Comparison of ENCODE assay signal across 7 cellular contexts in the genomic region with DNA sequence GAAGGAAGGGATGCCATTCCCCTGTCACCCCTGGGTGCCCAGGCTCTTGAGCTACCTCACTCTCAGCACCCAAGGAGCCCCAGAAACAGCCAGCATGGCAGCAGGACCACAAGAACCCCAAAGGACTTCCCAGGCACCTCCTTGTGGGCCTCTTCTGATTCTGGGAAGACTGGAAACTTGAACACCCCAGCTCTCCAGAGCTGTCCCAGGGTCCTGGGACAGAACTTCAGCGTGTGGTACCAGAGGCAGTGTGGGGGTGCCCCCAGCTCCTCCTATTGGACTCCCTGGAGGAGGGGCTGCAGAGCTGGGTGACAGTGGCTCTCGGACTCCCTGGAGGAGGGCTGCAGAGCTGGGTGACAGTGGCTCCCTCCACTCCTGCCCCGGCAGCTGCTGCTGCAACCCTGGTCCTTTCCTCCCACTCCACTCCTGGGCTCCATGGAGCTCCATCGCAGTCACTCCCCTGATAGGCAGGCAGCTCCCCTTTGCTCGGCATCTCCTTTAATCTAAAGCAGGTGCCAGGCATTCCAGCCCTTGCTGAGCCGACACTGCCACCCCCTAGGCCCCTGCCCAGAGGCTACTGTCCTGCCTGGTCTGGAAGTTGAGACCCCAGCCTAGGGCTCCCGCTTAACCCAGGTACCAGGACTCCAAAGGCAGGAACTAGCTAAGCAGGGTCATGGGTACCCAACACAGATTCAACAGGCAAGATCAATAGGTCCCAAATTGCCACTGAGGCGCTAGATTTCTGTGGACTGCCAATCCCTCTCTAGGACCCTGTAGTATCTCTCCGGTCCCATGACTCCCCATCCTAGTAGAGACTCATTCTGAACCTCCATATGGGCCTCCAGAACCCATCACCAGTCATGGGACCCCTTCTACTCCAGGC. TPM values are rescaled to one million over a fixed set of nuclear protein-coding genes. Genes with fewer than 3 reads are reported as not detected.
DNase-seq lines count a peak whose midpoint lies in the region; FAIRE-seq and TF ChIP-seq lines count a peak whose summit lies in the region.

No MANE protein-coding gene starts in this region.

- intact Hi-C loops in kidney (cut with DNase I): no loop called here

- no peak for TF ChIP-seq CTCF in astrocyte of the cerebellum (IDR thresholded peaks at IDR 0.05; ENCODE audit: low read depth, low read length, missing control alignments)
- TF ChIP-seq CTCF in kidney (IDR thresholded peaks at IDR 0.05; ENCODE audit: borderline replicate concordance, extremely low read depth, insufficient read depth): no peak

- H3K36me3 ChIP-seq in HUES48 (ENCODE audit: control insufficient read depth, insufficient read depth, low read length) (no peaks in the 10 kb centered on the region), kidney (ENCODE audit: control insufficient read depth in 1 of 2, insufficient read depth in 2 of 2, low read length in 2 of 2) (no peaks in the 10 kb centered on the region), subcutaneous abdominal adipose tissue (ENCODE audit: control insufficient read depth in 5 of 5, insufficient read depth in 5 of 5, low read length in 5 of 5) (no peaks in the 10 kb centered on the region)

- H3K27me3 ChIP-seq in HUES48 (ENCODE audit: control insufficient read depth, insufficient read depth, low read length): peaks cover 11% of the 10 kb centered on the region
- peaks cover 0 to 6% (median 0%) of the 10 kb centered on the region in 5 donors for H3K27me3 ChIP-seq in subcutaneous abdominal adipose tissue (ENCODE audit: control insufficient read depth in 5 of 5, insufficient read depth in 4 of 5, low read length in 5 of 5)

- peak overlapping the region; percentile 91 for H3K27ac ChIP-seq in HUES48 (ENCODE audit: low read depth, low read length)
- H3K27ac ChIP-seq in kidney (ENCODE audit: low read depth in 2 of 2, low read length in 2 of 2): peak overlapping the region; percentile 85 to 96
- H3K27ac ChIP-seq in subcutaneous abdominal adipose tissue (ENCODE audit: low read depth, low read length): peak overlapping the region; percentile 99

- H3K9ac ChIP-seq in HUES48 (ENCODE audit: low read depth, low read length) (no peak overlapping the region), kidney (ENCODE audit: low read length in 2 of 2) (peak overlapping the region; percentile 95 to 96), subcutaneous abdominal adipose tissue (ENCODE audit: low read length in 5 of 5) (peak overlapping the region; percentile 86 to 99 (median 90))

- no peak for DNase-seq in astrocyte of the cerebellum (ENCODE audit: low read depth)
- DNase-seq in kidney: peak; percentile 77
- no peak for DNase-seq in SIG-M5 (lab: John Stamatoyannopoulos, UW)
- DNase-seq in NK-92 (lab: John Stamatoyannopoulos, UW; ENCODE audit: unreplicated experiment): no peak
- DNase-seq in NCI-H146 (lab: John Stamatoyannopoulos, UW): no peak

- in situ Hi-C loops in astrocyte of the cerebellum (cut with HindIII; ENCODE audit: low sequenced_read_pairs): no loop called here

- H3K4me3 ChIP-seq in HUES48 (ENCODE audit: low read depth, low read length) (peak overlapping the region; percentile 79), astrocyte of the cerebellum (ENCODE audit: low read depth, low read length) (peak overlapping the region; percentile 100), kidney (ENCODE audit: low read length in 2 of 2) (peak overlapping the region; percentile 86 to 92), subcutaneous abdominal adipose tissue (ENCODE audit: low read depth in 1 of 5, low read length in 5 of 5) (peak overlapping the region; percentile 89 to 99 (median 97))

- FAIRE-seq in kidney (lab: Jason Lieb, UNC): no peak

- H3K9me3 ChIP-seq in HUES48 (ENCODE audit: control insufficient read depth, insufficient read depth, low read length) (no peaks in the 10 kb centered on the region), kidney (ENCODE audit: control insufficient read depth in 1 of 2, low read length in 2 of 2) (no peaks in the 10 kb centered on the region), subcutaneous abdominal adipose tissue (ENCODE audit: control insufficient read depth in 5 of 5, low read length in 5 of 5) (no peaks in the 10 kb centered on the region)

- peaks cover 78% of the 10 kb centered on the region for H3K4me1 ChIP-seq in HUES48 (ENCODE audit: control insufficient read depth, insufficient read depth, low read length)
- H3K4me1 ChIP-seq in kidney (ENCODE audit: control insufficient read depth in 1 of 2, insufficient read depth in 1 of 2, low read depth in 1 of 2, low read length in 2 of 2): peaks cover 39 to 64% of the 10 kb centered on the region in 2 donors
- H3K4me1 ChIP-seq in subcutaneous abdominal adipose tissue (ENCODE audit: control insufficient read depth in 5 of 5, insufficient read depth in 5 of 5, low read length in 5 of 5): peaks cover 45 to 92% (median 83%) of the 10 kb centered on the region in 5 donors

RNA-seq across cellular contexts. Expression of a gene that starts 2.7 kb away (rescaled TPM):
- total RNA-seq in kidney: 57.5 TPM
- 5.0 TPM for polyA plus RNA-seq in kidney (ENCODE audit: insufficient read depth, low read depth, low replicate concordance)

RNA-seq across cellular contexts. Expression of a gene that starts 33.1 kb away (rescaled TPM):
- total RNA-seq in kidney: not detected
- not detected for polyA plus RNA-seq in kidney (ENCODE audit: insufficient read depth, low read depth, low replicate concordance)

RNA-seq across cellular contexts. Expression of a gene that starts 39.3 kb away (rescaled TPM):
- 1.1 TPM for total RNA-seq in kidney
- not detected for polyA plus RNA-seq in kidney (ENCODE audit: insufficient read depth, low read depth, low replicate concordance)

RNA-seq across cellular contexts. Expression of a gene that starts 48.6 kb away (rescaled TPM):
- not detected for total RNA-seq in kidney
- not detected for polyA plus RNA-seq in kidney (ENCODE audit: insufficient read depth, low read depth, low replicate concordance)
